ENCODE assay signal across 1 cellular context in genomic region chr16:11079657-11080187, GRCh38.
TF ChIP-seq lines count a peak whose summit lies in the region.

No MANE protein-coding gene starts in this region.

TF ChIP-seq in SK-N-SH, 30 proteins besides CTCF, POLR2A, EP300 and RAD21 (continued from another document):
- TF ChIP-seq ELF1 (IDR thresholded peaks at IDR 0.05) (no peak; the same call in 1 of the 2 replicates), REST (IDR thresholded peaks at IDR 0.05; ENCODE audit: low read depth, low read length) (no peak), YY1 (IDR thresholded peaks at IDR 0.05; ENCODE audit: low read depth) (peak; percentile 43; the same call in 1 of the 2 replicates), SIN3A (IDR thresholded peaks at IDR 0.05; ENCODE audit: borderline replicate concordance, low read depth, low read length) (peak; percentile 61; the same call in 1 of the 2 replicates), NRF1 (IDR thresholded peaks at IDR 0.05; ENCODE audit: low read depth, low read length) (no peak), JUND (IDR thresholded peaks at IDR 0.05) (peak; percentile 92), PBX3 (IDR thresholded peaks at IDR 0.05) (peak; percentile 96), ZBTB33 (IDR thresholded peaks at IDR 0.05; ENCODE audit: borderline replicate concordance, low read depth) (peak; percentile 87), TEAD4 (IDR thresholded peaks at IDR 0.05; ENCODE audit: borderline replicate concordance, insufficient read depth) (peak; percentile 93), RXRA (IDR thresholded peaks at IDR 0.05; ENCODE audit: borderline replicate concordance, low read depth) (peak; percentile 88; the same call in 1 of the 2 replicates), GATA2 (CRISPR knock-in tag; IDR thresholded peaks at IDR 0.05) (peak; percentile 98), POLR2AphosphoS5 (IDR thresholded peaks at IDR 0.05; ENCODE audit: low read depth, low read length) (peak; percentile 99), NFIC (IDR thresholded peaks at IDR 0.05; ENCODE audit: borderline replicate concordance) (peak; percentile 92), MEF2A (IDR thresholded peaks at IDR 0.05; ENCODE audit: borderline replicate concordance, low read depth) (peak; percentile 57; the same call in 1 of the 2 replicates), FOSL2 (IDR thresholded peaks at IDR 0.05; ENCODE audit: borderline replicate concordance, low read depth) (peak; percentile 33; the same call in 1 of the 2 replicates), GABPA (IDR thresholded peaks at IDR 0.05; ENCODE audit: low read depth) (peak; percentile 31; the same call in 1 of the 2 replicates), FOXJ3 (CRISPR knock-in tag; IDR thresholded peaks at IDR 0.05) (peak; percentile 93)
